ENCODE assay signal across 13 cellular contexts in the genomic region with DNA sequence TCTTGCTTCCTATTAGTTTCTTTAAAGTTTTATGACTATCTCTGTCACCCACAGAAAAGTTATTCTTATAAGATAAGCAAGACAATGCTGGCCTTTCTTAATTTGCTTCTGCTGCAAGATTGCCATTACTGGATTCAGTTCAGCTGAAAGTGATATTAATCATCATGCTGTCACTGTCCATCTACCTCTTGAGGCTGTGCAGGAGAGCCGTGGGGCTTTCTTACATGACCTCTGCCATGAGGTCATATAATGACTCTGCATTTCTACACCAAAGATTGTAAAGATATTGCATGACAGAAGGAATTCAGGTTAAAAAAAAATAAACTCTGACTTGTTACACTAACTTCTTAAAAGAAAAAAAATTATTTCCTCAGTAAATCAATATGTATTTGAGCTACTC.
DNase-seq lines count a peak whose midpoint lies in the region; ATAC-seq and TF ChIP-seq lines count a peak whose summit lies in the region.
"Had no signal": no experiment of that assay in that cellular context is flagged by ENCODE, and none has a peak within 500 bp of the region (broad histone marks: within the 10 kb centered on the region; RNA-seq: fewer than 3 reads in every experiment).

No MANE protein-coding gene starts in this region.

- DNase-seq in cardiac muscle cell (ENCODE audit: low read depth in 1 of 2, low spot score in 1 of 2) (peak in 1 of 2 donors; percentile 52), Right ventricle myocardium superior (no peak), HK-2 (ENCODE audit: unreplicated experiment) (peak; percentile 21), amniotic epithelial cell (ENCODE audit: low read depth) (peak; percentile 49), renal cortical epithelial cell (ENCODE audit: low read depth) (peak; percentile 36), ecto neural progenitor cell (ENCODE audit: low spot score) (no peak), thyroid gland (no peak), NOMO-1 treated with dmso at 0.1 percent for 144 hours (lab: John Stamatoyannopoulos, UW; ENCODE audit: unreplicated experiment) (no peak)
- DNase-seq: activated CD4-positive, alpha-beta memory T cell treated with anti-CD3 and anti-CD28 coated beads, Interleukin-2, amount 10 ng/mL, durations not matched to agents 7 days and 5 days; effector CD4-positive, alpha-beta T cell; foreskin fibroblast; NCI-H526 had no signal

- no peaks in the 10 kb centered on the region for H3K9me3 ChIP-seq in cardiac muscle cell (ENCODE audit: low read depth)
- H3K9me3 ChIP-seq in thyroid gland = no peaks in the 10 kb centered on the region

- H3K27me3 ChIP-seq in cardiac muscle cell = no peaks in the 10 kb centered on the region
- H3K27me3 ChIP-seq in thyroid gland = no peaks in the 10 kb centered on the region

- intact Hi-C loops in Right ventricle myocardium superior (cut with DNase I) = no loop called here
- intact Hi-C loops in thyroid gland (cut with DNase I) = no loop called here

- WGBS in thyroid gland, 2 donors = 50 to 69% methylated on average over 1 of the region's 1 CpG

- H3K27ac ChIP-seq in cardiac muscle cell (peak overlapping the region; percentile 72), thyroid gland (no peak overlapping the region)

- peaks cover 29% of the 10 kb centered on the region for H3K4me1 ChIP-seq in cardiac muscle cell (ENCODE audit: low read depth)
- peaks cover 0 to 7% of the 10 kb centered on the region in 2 donors for H3K4me1 ChIP-seq in thyroid gland

- TF ChIP-seq POLR2A in thyroid gland (IDR thresholded peaks at IDR 0.05) = no peak

- H3K4me3 ChIP-seq in cardiac muscle cell = no peak overlapping the region
- no peak overlapping the region for H3K4me3 ChIP-seq in thyroid gland (replicated peaks in 1 of 3)

- peaks cover 3% of the 10 kb centered on the region for H3K36me3 ChIP-seq in cardiac muscle cell
- no peaks in the 10 kb centered on the region for H3K36me3 ChIP-seq in thyroid gland

- TF ChIP-seq CTCF in cardiac muscle cell (IDR thresholded peaks at IDR 0.05; ENCODE audit: low read depth, low read length) = no peak
- TF ChIP-seq CTCF in thyroid gland (IDR thresholded peaks at IDR 0.05) = no peak

- ATAC-seq in Right ventricle myocardium superior (ENCODE audit: poor library complexity) = no peak
- ATAC-seq: HepG2 had no signal

Comparison
In these comparisons a context has a peak if more than half of its experiments do, and no peak if none do; other contexts are left out.
1. DNase-seq: peak in HK-2 (single experiment), amniotic epithelial cell (single experiment) and renal cortical epithelial cell (single experiment); none in Right ventricle myocardium superior (single experiment), ecto neural progenitor cell (single experiment), thyroid gland (0 of 2) and NOMO-1 treated with dmso at 0.1 percent for 144 hours (single experiment).